In the genomic region with DNA sequence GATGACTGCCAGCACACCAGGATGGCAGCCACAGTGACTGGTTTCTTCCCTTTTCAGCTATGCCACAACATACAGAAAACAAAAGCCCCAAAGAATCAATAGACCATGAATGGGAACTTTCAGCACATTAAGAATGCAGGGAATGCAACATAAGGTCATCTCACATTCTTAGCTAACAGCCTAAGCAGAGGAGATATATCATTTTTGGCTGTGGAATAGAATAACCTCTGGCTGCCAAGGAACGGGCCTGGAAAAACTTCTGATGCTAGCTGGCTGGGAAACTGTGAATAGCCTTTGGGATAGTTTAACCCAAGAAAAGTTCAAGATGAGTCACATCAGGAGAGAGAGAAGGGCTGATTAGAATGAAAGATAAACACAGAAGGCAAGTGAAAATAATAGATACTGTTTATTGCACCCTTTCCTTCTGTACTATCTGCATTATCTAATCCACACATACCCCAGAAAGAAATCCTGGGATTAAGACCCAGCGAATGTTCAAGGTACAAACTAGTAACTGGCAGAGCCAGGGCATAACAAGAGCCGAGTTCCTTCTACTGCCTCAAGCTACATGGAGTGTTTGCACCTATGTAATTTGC, we compare ENCODE assay signal across 10 cellular contexts.
DNase-seq lines count a peak whose midpoint lies in the region; ATAC-seq and TF ChIP-seq lines count a peak whose summit lies in the region.
"Had no signal": no experiment of that assay in that cellular context is flagged by ENCODE, and none has a peak within 500 bp of the region (broad histone marks: within the 10 kb centered on the region; RNA-seq: fewer than 3 reads in every experiment).

No MANE protein-coding gene starts in this region.

- no peaks in the 10 kb centered on the region for H3K27me3 Mint-ChIP-seq in progenitor cell of endocrine pancreas

- peak overlapping the region; percentile 96 for H3K27ac ChIP-seq in SJSA1

- H3K4me1 Mint-ChIP-seq in progenitor cell of endocrine pancreas (ENCODE audit: low read depth) = peaks cover 15% of the 10 kb centered on the region

- peaks cover 24% of the 10 kb centered on the region for H3K4me1 ChIP-seq in SJSA1 (replicated peaks)

- peak; percentile 56 for ATAC-seq in GM19463 (IDR thresholded peaks at IDR 0.05; ENCODE audit: unreplicated experiment)

- TF ChIP-seq CTCF in fibroblast of the aortic adventitia (IDR thresholded peaks at IDR 0.05; ENCODE audit: insufficient read depth, low read length) = no peak
- TF ChIP-seq CTCF in progenitor cell of endocrine pancreas (IDR thresholded peaks at IDR 0.05; ENCODE audit: unreplicated experiment) = no peak

- H3K36me3 Mint-ChIP-seq in progenitor cell of endocrine pancreas (ENCODE audit: insufficient read depth) = peaks cover 2% of the 10 kb centered on the region

- no peaks in the 10 kb centered on the region for H3K27me3 ChIP-seq in SJSA1 (replicated peaks)

- DNase-seq in SJSA1 (ENCODE audit: low read depth in 1 of 2, low spot score in 2 of 2) (peak; percentile 77 to 95), fibroblast of the aortic adventitia (ENCODE audit: low read depth) (peak; percentile 98), progenitor cell of endocrine pancreas (ENCODE audit: low spot score, unreplicated experiment) (no peak), NCI-H1092 (lab: John Stamatoyannopoulos, UW) (no peak), NCI-H2029 (lab: John Stamatoyannopoulos, UW) (no peak), cortex of kidney (lab: John Stamatoyannopoulos, UW) (no peak), NCI-H2227 (lab: John Stamatoyannopoulos, UW; ENCODE audit: unreplicated experiment) (no peak)
- DNase-seq: kidney, RPMI8226 had no signal

- H3K27ac Mint-ChIP-seq in progenitor cell of endocrine pancreas = peak overlapping the region; percentile 83

- H3K4me3 ChIP-seq in SJSA1 = no peak overlapping the region
- H3K4me3 ChIP-seq in fibroblast of the aortic adventitia (ENCODE audit: low read depth, low read length) = no peak overlapping the region

- H3K9me3 ChIP-seq in SJSA1 (replicated peaks) = no peaks in the 10 kb centered on the region

- H3K4me3 Mint-ChIP-seq in progenitor cell of endocrine pancreas (ENCODE audit: low read depth) = no peak overlapping the region

- no peaks in the 10 kb centered on the region for H3K9me3 Mint-ChIP-seq in progenitor cell of endocrine pancreas (ENCODE audit: low read depth)

- H3K36me3 ChIP-seq in SJSA1 = no peaks in the 10 kb centered on the region

Comparison
In these comparisons a context has a peak if more than half of its experiments do, and no peak if none do; other contexts are left out.
1. DNase-seq: peak in SJSA1 (2 of 2) and fibroblast of the aortic adventitia (single experiment); none in progenitor cell of endocrine pancreas (single experiment), NCI-H1092 (single experiment), NCI-H2029 (single experiment), cortex of kidney (single experiment) and NCI-H2227 (single experiment).